In genomic region chr2:19119326-19120001, GRCh38 we compare ENCODE assay signal across 10 cellular contexts.
"Had no signal": no experiment of that assay in that cellular context is flagged by ENCODE, and none has a peak within 500 bp of the region (broad histone marks: within the 10 kb centered on the region; RNA-seq: fewer than 3 reads in every experiment).

No MANE protein-coding gene starts in this region.

- H3K9me3 ChIP-seq: pancreas, upper lobe of right lung had no signal

- H3K27me3 ChIP-seq: pancreas, upper lobe of right lung had no signal

- DNase-seq: activated CD8-positive, alpha-beta memory T cell treated with anti-CD3 and anti-CD28 coated beads, Interleukin-2, amount 50 U/mL, for 4 hours; activated CD8-positive, alpha-beta T cell treated with anti-CD3 and anti-CD28 coated beads for 36 hours; activated naive CD4-positive, alpha-beta T cell; activated T-cell treated with anti-CD3 and anti-CD28 coated beads, Interleukin-2, amount 50 U/mL, for 72 hours; effector memory CD8-positive, alpha-beta T cell; pancreas; retina; small intestine; upper lobe of right lung had no signal

- H3K4me1 ChIP-seq: pancreas had no signal

- H3K4me3 ChIP-seq: pancreas, upper lobe of right lung had no signal

- H3K27ac ChIP-seq: pancreas, upper lobe of right lung, VCaP had no signal

- H3K36me3 ChIP-seq: pancreas, upper lobe of right lung had no signal
